ENCODE assay signal across 8 cellular contexts in the genomic region with DNA sequence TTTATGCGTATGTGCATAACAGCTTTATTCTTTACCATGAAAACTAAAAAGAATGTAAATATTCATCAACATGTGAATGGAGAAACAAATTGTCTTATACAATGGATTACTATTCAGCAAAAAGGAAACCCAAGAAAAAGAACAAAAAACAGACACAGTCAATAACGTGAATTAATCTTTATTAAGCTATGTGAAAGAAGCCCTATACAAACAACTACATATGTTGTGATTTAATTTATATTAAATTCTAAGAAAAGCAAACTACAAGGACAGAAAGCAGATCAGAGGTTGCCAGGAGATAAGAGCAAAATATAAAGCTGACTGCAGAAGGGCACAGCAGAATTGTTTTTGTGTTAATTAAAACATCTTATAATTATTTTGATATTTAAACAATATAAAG.
"Had no signal": no experiment of that assay in that cellular context is flagged by ENCODE, and none has a peak within 500 bp of the region (broad histone marks: within the 10 kb centered on the region; RNA-seq: fewer than 3 reads in every experiment).

No MANE protein-coding gene starts in this region.

- H3K4me3 ChIP-seq: GM23248 had no signal

- H3K9ac ChIP-seq: GM23248, KMS-11 had no signal

- H3K27ac Mint-ChIP-seq: IgD-negative memory B cell had no signal

- H3K4me3 Mint-ChIP-seq: IgD-negative memory B cell had no signal

- H3K4me1 Mint-ChIP-seq: IgD-negative memory B cell had no signal

- DNase-seq: GM23248, H7, HCEC 1CT, KBM-7 had no signal

- H3K4me2 ChIP-seq: KMS-11 had no signal

- H3K27ac ChIP-seq: GM23248, HL-60, KMS-11 had no signal

- H3K9me3 Mint-ChIP-seq: IgD-negative memory B cell had no signal

- ATAC-seq: HepG2 had no signal

- H3K27me3 Mint-ChIP-seq: IgD-negative memory B cell had no signal

- H3K36me3 Mint-ChIP-seq: IgD-negative memory B cell had no signal

- H2AFZ ChIP-seq: GM23248 had no signal
